In genomic region chrX:72129661-72130060, GRCh38 we compare ENCODE assay signal across 16 cellular contexts. TPM values are rescaled to one million over a fixed set of nuclear protein-coding genes. Genes with fewer than 3 reads are reported as not detected.
DNase-seq lines count a peak whose midpoint lies in the region; ATAC-seq and TF ChIP-seq lines count a peak whose summit lies in the region.
"Had no signal": no experiment of that assay in that cellular context is flagged by ENCODE, and none has a peak within 500 bp of the region (broad histone marks: within the 10 kb centered on the region; RNA-seq: fewer than 3 reads in every experiment).

No MANE protein-coding gene starts in this region.

- no peak overlapping the region for H3K4me3 ChIP-seq in CD8-positive, alpha-beta T cell (ENCODE audit: low read depth, low read length)
- H3K4me3 ChIP-seq in esophagus muscularis mucosa, result no peak overlapping the region
- H3K4me3 ChIP-seq: A549, BLaER1, HAP-1, K562 had no signal

- H3K27me3 ChIP-seq in CD8-positive, alpha-beta T cell (ENCODE audit: insufficient read depth, low read length), result no peaks in the 10 kb centered on the region
- no peaks in the 10 kb centered on the region for H3K27me3 ChIP-seq in esophagus muscularis mucosa

- peaks cover 6% of the 10 kb centered on the region for H3K4me1 ChIP-seq in CD8-positive, alpha-beta T cell (ENCODE audit: insufficient read depth, low read length)
- peaks cover 17 to 70% (median 66%) of the 10 kb centered on the region in 4 donors for H3K4me1 ChIP-seq in esophagus muscularis mucosa

- peaks cover 15% of the 10 kb centered on the region for H3K4me1 Mint-ChIP-seq in CD8-positive, alpha-beta T cell (ENCODE audit: low read depth)
- peaks cover 77% of the 10 kb centered on the region for H3K4me1 Mint-ChIP-seq in brain
- H3K4me1 Mint-ChIP-seq in mesothelial cell of epicardium, result peaks cover 60% of the 10 kb centered on the region
- H3K4me1 Mint-ChIP-seq in type B pancreatic cell (ENCODE audit: unreplicated experiment), result peaks cover 18% of the 10 kb centered on the region
- H3K4me1 Mint-ChIP-seq in CD14-positive monocyte, result peaks cover 68% of the 10 kb centered on the region

- no peaks in the 10 kb centered on the region for H3K36me3 Mint-ChIP-seq in CD8-positive, alpha-beta T cell
- H3K36me3 Mint-ChIP-seq in brain (peaks cover 28% of the 10 kb centered on the region), mesothelial cell of epicardium (peaks cover 14% of the 10 kb centered on the region), type B pancreatic cell (peaks cover 19% of the 10 kb centered on the region), CD14-positive monocyte (peaks cover 26 to 56% of the 10 kb centered on the region in 2 donors)

- POLR2A ChIA-PET in CD8-positive, alpha-beta T cell (lab: Charles Lee), result interaction anchor here (1.5 kb wide), 1 partner anchor 51 kb away, joined by 4 read pairs; no protein-coding TSS in a partner anchor

- H3K36me3 ChIP-seq in CD8-positive, alpha-beta T cell (ENCODE audit: insufficient read depth, low read length), result no peaks in the 10 kb centered on the region
- peaks cover 0 to 12% (median 4%) of the 10 kb centered on the region in 4 donors for H3K36me3 ChIP-seq in esophagus muscularis mucosa
- H3K36me3 ChIP-seq: BLaER1, HAP-1 had no signal

- CTCF ChIA-PET in CD8-positive, alpha-beta T cell (lab: Charles Lee), result interaction anchor here (0.6 to 0.9 kb wide), 2 partner anchors 14 to 59 kb away, joined by 3 read pairs; no protein-coding TSS in a partner anchor

- no peak for TF ChIP-seq POLR2A in esophagus muscularis mucosa (IDR thresholded peaks at IDR 0.05; ENCODE audit: low read depth)

- intact Hi-C loops in CD8-positive, alpha-beta T cell (cut with DNase I, micrococcal nuclease), result loop anchor here in 1 of 2 experiments (10.0 kb wide), 1 partner anchor 275 kb away; no protein-coding TSS in a partner anchor
- intact Hi-C loops in CD14-positive monocyte (cut with micrococcal nuclease), result loop anchor here (5.0 to 10.0 kb wide), 5 partner anchors 55 to 132 kb away; partner anchors contain the start of gene PIN4 (in 1 of the 2)
- intact Hi-C loops in esophagus muscularis mucosa (cut with DNase I), result no loop called here

- no peaks in the 10 kb centered on the region for H3K9me3 Mint-ChIP-seq in CD8-positive, alpha-beta T cell
- peaks cover 0 to 26% (median 24%) of the 10 kb centered on the region in 5 experiments for H3K9me3 Mint-ChIP-seq in brain
- H3K9me3 Mint-ChIP-seq in mesothelial cell of epicardium, result peaks cover 28% of the 10 kb centered on the region
- H3K9me3 Mint-ChIP-seq in type B pancreatic cell, result peaks cover 13% of the 10 kb centered on the region
- peaks cover 0 to 8% (median 3%) of the 10 kb centered on the region in 7 donors for H3K9me3 Mint-ChIP-seq in CD14-positive monocyte

- no peak for TF ChIP-seq CTCF in CD8-positive, alpha-beta T cell (IDR thresholded peaks at IDR 0.05)
- no peak for TF ChIP-seq CTCF in brain (conservative IDR thresholded peaks at IDR 0.05)
- no peak for TF ChIP-seq CTCF in mesothelial cell of epicardium (IDR thresholded peaks at IDR 0.05; ENCODE audit: unreplicated experiment)
- TF ChIP-seq CTCF in type B pancreatic cell (conservative IDR thresholded peaks at IDR 0.05), result no peak
- TF ChIP-seq CTCF in CD14-positive monocyte (IDR thresholded peaks at IDR 0.05), result no peak
- TF ChIP-seq CTCF in esophagus muscularis mucosa (IDR thresholded peaks at IDR 0.05), result no peak

- peaks cover 23% of the 10 kb centered on the region for H3K27me3 Mint-ChIP-seq in CD8-positive, alpha-beta T cell (ENCODE audit: low read depth)
- H3K27me3 Mint-ChIP-seq in brain (peaks cover 2% of the 10 kb centered on the region), mesothelial cell of epicardium (ENCODE audit: low read depth) (no peaks in the 10 kb centered on the region), type B pancreatic cell (peaks cover 5% of the 10 kb centered on the region), CD14-positive monocyte (ENCODE audit: low read depth in 3 of 3) (peaks cover 0 to 36% (median 1%) of the 10 kb centered on the region in 3 donors)

- H3K9me3 ChIP-seq in CD8-positive, alpha-beta T cell (ENCODE audit: low read length), result no peaks in the 10 kb centered on the region
- H3K9me3 ChIP-seq in esophagus muscularis mucosa, result no peaks in the 10 kb centered on the region
- H3K9me3 ChIP-seq: A549, BLaER1, HAP-1 had no signal

- 89% methylated on average over 16 of the region's 16 CpGs for WGBS in esophagus muscularis mucosa

- no peak overlapping the region for H3K27ac Mint-ChIP-seq in CD8-positive, alpha-beta T cell
- H3K27ac Mint-ChIP-seq in brain (peak overlapping the region in 2 of 5 experiments; percentile 44 to 93), mesothelial cell of epicardium (no peak overlapping the region), type B pancreatic cell (no peak overlapping the region), CD14-positive monocyte (peak overlapping the region in 3 of 7 donors; percentile 1 to 57 (median 47))

- ATAC-seq in CD8-positive, alpha-beta T cell, result no peak

- no peak for DNase-seq in CD8-positive, alpha-beta T cell
- DNase-seq in mesothelial cell of epicardium (ENCODE audit: low spot score in 2 of 2, unreplicated experiment in 2 of 2) (no peak), type B pancreatic cell (ENCODE audit: extremely low spot score, unreplicated experiment) (no peak), CD14-positive monocyte (ENCODE audit: low spot score) (no peak), esophagus muscularis mucosa (ENCODE audit: extremely low spot score) (no peak), GOT3 (lab: John Stamatoyannopoulos, UW) (no peak)
- DNase-seq: CD4-positive, alpha-beta memory T cell; COR-L47; DMS153; DND-41; GDM1 had no signal

- H3K4me3 Mint-ChIP-seq in CD8-positive, alpha-beta T cell, result peak overlapping the region; percentile 5
- H3K4me3 Mint-ChIP-seq in brain (peak overlapping the region in 4 of 5 experiments; percentile 28 to 79 (median 72)), mesothelial cell of epicardium (peak overlapping the region; percentile 47), type B pancreatic cell (peak overlapping the region; percentile 73), CD14-positive monocyte (no peak overlapping the region)

- no peak for TF ChIP-seq EP300 in esophagus muscularis mucosa (IDR thresholded peaks at IDR 0.05)

- no peak overlapping the region for H3K27ac ChIP-seq in CD8-positive, alpha-beta T cell (ENCODE audit: low read depth, low read length)
- peak overlapping the region in 1 of 4 donors; percentile 28 for H3K27ac ChIP-seq in esophagus muscularis mucosa (replicated peaks in 1 of 4)
- H3K27ac ChIP-seq: A549, BLaER1 had no signal

RNA-seq across cellular contexts. Expression of gene RTL5, which starts 2.1 kb away (rescaled TPM):
- total RNA-seq in CD8-positive, alpha-beta T cell, result 1 to 10 TPM in 1 of 2 experiments, under 1 TPM in 1; 0.52 to 1.1 TPM
- 38.0 TPM for polyA plus RNA-seq in brain (ENCODE audit: insufficient read depth, low read depth, low replicate concordance)
- 36.1 to 37.5 TPM (median 36.4 TPM) in 3 replicates for total RNA-seq in mesothelial cell of epicardium
- total RNA-seq in type B pancreatic cell (ENCODE audit: low replicate concordance), result 16.1 and 21.9 TPM in 2 replicates
- polyA plus RNA-seq in CD14-positive monocyte, result under 1 TPM; 0.24 to 0.59 TPM
- 10 to 100 TPM in 3 of 4 donors, 1 to 10 TPM in 1; 8.0 to 19.8 (median 13.3) TPM for total RNA-seq in esophagus muscularis mucosa
- total RNA-seq: K562 had no signal

RNA-seq across cellular contexts. Expression of gene PIN4, which starts 51.9 kb away (rescaled TPM):
- 1 to 10 TPM in 1 of 2 experiments, under 1 TPM in 1; 0.35 to 1.1 TPM for total RNA-seq in CD8-positive, alpha-beta T cell
- polyA plus RNA-seq in brain (ENCODE audit: insufficient read depth, low read depth, low replicate concordance), result 26.1 TPM
- total RNA-seq in mesothelial cell of epicardium, result 17.3 to 19.7 TPM (median 17.7 TPM) in 3 replicates
- 12.3 and 17.4 TPM in 2 replicates for total RNA-seq in type B pancreatic cell (ENCODE audit: low replicate concordance)
- 10 to 100 TPM; 16.7 to 20.8 TPM for polyA plus RNA-seq in CD14-positive monocyte
- 10 to 100 TPM in 3 of 4 donors, 1 to 10 TPM in 1; 6.8 to 20.4 (median 11.5) TPM for total RNA-seq in esophagus muscularis mucosa

Comparison
In these comparisons a context has a peak if more than half of its experiments do, and no peak if none do; other contexts are left out.
1. H3K4me3 Mint-ChIP-seq: peak in CD8-positive, alpha-beta T cell (single experiment), brain (4 of 5), mesothelial cell of epicardium (single experiment) and type B pancreatic cell (single experiment); none in CD14-positive monocyte (0 of 2).